Comparison of ENCODE assay signal across 8 cellular contexts in genomic region chr19:47255947-47256687, GRCh38. TPM values are rescaled to one million over a fixed set of nuclear protein-coding genes. Genes with fewer than 3 reads are reported as not detected.
DNase-seq lines count a peak whose midpoint lies in the region; ATAC-seq and TF ChIP-seq lines count a peak whose summit lies in the region.

TSS of gene CCDC9 (plus strand) at chr19:47256525. CDS start at chr19:47258401, 1,876 bp downstream.

- ATAC-seq in activated naive CD4-positive, alpha-beta T cell treated with anti-CD3 and anti-CD28 coated beads, Interleukin-2, amount 50 U/mL, for 72 hours: peak; percentile 74 to 78

- peaks cover 33% of the 10 kb centered on the region for H3K36me3 ChIP-seq in HAP-1 (replicated peaks)
- H3K36me3 ChIP-seq in MM.1S (replicated peaks; ENCODE audit: insufficient read depth, low read length): no peaks in the 10 kb centered on the region
- peaks cover 0 to 24% (median 7%) of the 10 kb centered on the region in 4 donors for H3K36me3 ChIP-seq in transverse colon

- peak within 1 kb of the TSS; percentile 86 for H3K9ac ChIP-seq in MM.1S (ENCODE audit: low read length)

- H3K36me3 Mint-ChIP-seq in activated naive CD4-positive, alpha-beta T cell treated with anti-CD3 and anti-CD28 coated beads, Interleukin-2, amount 50 U/mL, for 72 hours: peaks cover 19 to 38% of the 10 kb centered on the region in 2 donors
- H3K36me3 Mint-ChIP-seq in osteocyte (ENCODE audit: unreplicated experiment): peaks cover 24% of the 10 kb centered on the region

- H3K27me3 Mint-ChIP-seq in osteocyte (ENCODE audit: unreplicated experiment): no peaks in the 10 kb centered on the region

- no peak for TF ChIP-seq EP300 in transverse colon (IDR thresholded peaks at IDR 0.05; ENCODE audit: low read depth)

- peak within 1 kb of the TSS; percentile 90 for H3K4me3 Mint-ChIP-seq in osteocyte (ENCODE audit: unreplicated experiment)

- H3K79me2 ChIP-seq in MM.1S (ENCODE audit: low read length): peaks cover 29% of the 10 kb centered on the region

- peak within 1 kb of the TSS; percentile 96 for H3K4me2 ChIP-seq in MM.1S (ENCODE audit: low read depth, low read length)

- H3K4me1 ChIP-seq in HAP-1 (peaks cover 29% of the 10 kb centered on the region), MM.1S (ENCODE audit: low read length) (peaks cover 13% of the 10 kb centered on the region), transverse colon (peaks cover 15 to 26% (median 23%) of the 10 kb centered on the region in 4 donors)

- no peaks in the 10 kb centered on the region for H3K9me2 ChIP-seq in MM.1S (replicated peaks; ENCODE audit: insufficient read depth, low read length)

- no peaks in the 10 kb centered on the region for H3K27me3 ChIP-seq in HAP-1 (ENCODE audit: low read depth)
- H3K27me3 ChIP-seq in MM.1S (replicated peaks; ENCODE audit: insufficient read depth, low read length): no peaks in the 10 kb centered on the region
- H3K27me3 ChIP-seq in transverse colon: no peaks in the 10 kb centered on the region

- H3K27ac ChIP-seq in MM.1S (ENCODE audit: low read length) (peak within 1 kb of the TSS; percentile 65), transverse colon (peak within 1 kb of the TSS; percentile 89 to 93 (median 92))

- no peaks in the 10 kb centered on the region for H3K9me3 Mint-ChIP-seq in activated naive CD4-positive, alpha-beta T cell treated with anti-CD3 and anti-CD28 coated beads, Interleukin-2, amount 50 U/mL, for 72 hours
- H3K9me3 Mint-ChIP-seq in osteocyte (ENCODE audit: unreplicated experiment): no peaks in the 10 kb centered on the region

- H3K9me3 ChIP-seq in HAP-1: no peaks in the 10 kb centered on the region
- H3K9me3 ChIP-seq in MM.1S (replicated peaks; ENCODE audit: insufficient read depth, low read length): no peaks in the 10 kb centered on the region
- no peaks in the 10 kb centered on the region for H3K9me3 ChIP-seq in transverse colon

- H3F3A ChIP-seq in MM.1S (ENCODE audit: insufficient read depth, low read length): peaks cover 9% of the 10 kb centered on the region

- TF ChIP-seq CTCF in MM.1S (IDR thresholded peaks at IDR 0.05; ENCODE audit: low read length) (no peak), osteocyte (IDR thresholded peaks at IDR 0.05) (no peak), transverse colon (IDR thresholded peaks at IDR 0.05) (no peak)

- H3K27ac Mint-ChIP-seq in activated naive CD4-positive, alpha-beta T cell treated with anti-CD3 and anti-CD28 coated beads, Interleukin-2, amount 50 U/mL, for 72 hours: peak within 1 kb of the TSS; percentile 95 to 97
- H3K27ac Mint-ChIP-seq in osteocyte (ENCODE audit: unreplicated experiment): peak within 1 kb of the TSS; percentile 99

- 0 to 23% methylated on average over 1 to 34 of the region's 56 CpGs for WGBS in transverse colon (ENCODE audit: low coverage in 1 of 2), 2 donors

- peaks cover 48% of the 10 kb centered on the region for H3K4me1 Mint-ChIP-seq in osteocyte (ENCODE audit: unreplicated experiment)

- in situ Hi-C loops in HAP-1 (cut with MboI; ENCODE audit: low sequenced_read_pairs): no loop called here
- in situ Hi-C loops in transverse colon (cut with MboI; ENCODE audit: low pct_ligation_motif_present in 1 of 4, low pct_unique_long_range_greater_than_20kb in 1 of 4, low sequenced_read_pairs in 3 of 4): no loop called here

- H3K4me3 ChIP-seq in HAP-1: peak within 1 kb of the TSS; percentile 57
- H3K4me3 ChIP-seq in MM.1S (ENCODE audit: low read length): peak within 1 kb of the TSS; percentile 76
- H3K4me3 ChIP-seq in transverse colon: peak within 1 kb of the TSS; percentile 43 to 62 (median 56)

- intact Hi-C loops in head of caudate nucleus (cut with DNase I): no loop called here
- intact Hi-C loops in transverse colon (cut with DNase I; ENCODE audit: low total_unique reads): no loop called here

- peak; percentile 92 for TF ChIP-seq POLR2A in transverse colon (IDR thresholded peaks at IDR 0.05)

- DNase-seq in GF-D8 (lab: John Stamatoyannopoulos, UW) (peak; percentile 87), HAP-1 (ENCODE audit: low spot score in 2 of 2) (peak; percentile 93 to 97), MM.1S (peak; percentile 97), SHP77 treated with DMSO at 0.1 percent for 48 hours (lab: John Stamatoyannopoulos, UW) (peak; percentile 91), head of caudate nucleus (peak; percentile 91 to 98 (median 96)), osteocyte (ENCODE audit: extremely low spot score, unreplicated experiment) (peak; percentile 99), transverse colon (peak; percentile 97)
- peak; percentile 94 to 97 for DNase-seq in activated naive CD4-positive, alpha-beta T cell treated with anti-CD3 and anti-CD28 coated beads, Interleukin-2, amount 50 U/mL, for 72 hours (ENCODE audit: low spot score in 2 of 2)

- peak within 1 kb of the TSS; percentile 99 for H2AFZ ChIP-seq in MM.1S (ENCODE audit: low read length)

- no peaks in the 10 kb centered on the region for H4K20me1 ChIP-seq in MM.1S (ENCODE audit: insufficient read depth, low read length)

RNA-seq across cellular contexts. Expression of gene CCDC9, which starts in this region (rescaled TPM):
- total RNA-seq in activated naive CD4-positive, alpha-beta T cell treated with anti-CD3 and anti-CD28 coated beads, Interleukin-2, amount 50 U/mL, for 72 hours: 10 to 100 TPM; 50.0 to 60.2 TPM
- total RNA-seq in osteocyte: 34.6 and 35.1 TPM in 2 replicates
- 10 to 100 TPM; 20.9 to 27.5 (median 22.4) TPM for total RNA-seq in transverse colon

Comparison
In these comparisons a context has a peak if more than half of its experiments do, and no peak if none do; other contexts are left out.
1. Peak in every context shown above with its lines: DNase-seq, ATAC-seq, H3K4me3 ChIP-seq and H3K27ac ChIP-seq.